In the genomic region with DNA sequence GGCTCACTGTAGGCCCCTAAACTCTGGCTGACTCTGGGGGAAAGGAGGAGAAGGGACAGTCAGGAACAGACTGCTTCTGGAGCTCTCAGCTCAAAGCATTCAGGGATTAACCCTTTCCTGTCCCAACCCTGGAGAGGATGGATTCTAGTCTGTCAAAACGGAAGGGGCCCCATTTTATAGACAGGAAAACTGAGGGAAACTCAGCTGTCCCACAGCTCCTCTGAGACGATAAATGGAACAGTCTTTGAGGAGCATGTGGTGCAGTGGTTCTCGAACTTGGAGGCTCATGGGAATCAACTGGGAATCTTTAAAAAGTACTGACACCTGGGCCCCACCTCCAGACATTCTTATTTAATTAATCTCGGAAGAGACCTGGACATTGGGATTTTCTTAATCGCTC, we compare ENCODE assay signal across 27 cellular contexts. TPM values are rescaled to one million over a fixed set of nuclear protein-coding genes. Genes with fewer than 3 reads are reported as not detected.
"Had no signal": no experiment of that assay in that cellular context is flagged by ENCODE, and none has a peak within 500 bp of the region (broad histone marks: within the 10 kb centered on the region; RNA-seq: fewer than 3 reads in every experiment).

No MANE protein-coding gene starts in this region.

- H3K9me3 ChIP-seq: adrenal gland, MG63, SK-N-SH had no signal

- ATAC-seq: activated CD4-positive, CD25-positive, alpha-beta regulatory T cell treated with anti-CD3 and anti-CD28 coated beads, Interleukin-2, amount 50 U/mL, for 24 hours; activated CD8-positive, alpha-beta T cell treated with anti-CD3 and anti-CD28 coated beads, Interleukin-2, amount 10 ng/mL, durations not matched to agents 7 days and 5 days; Right ventricle myocardium inferior had no signal

- H3K4me3 ChIP-seq: adrenal gland, MG63 had no signal

- H3K9me2 ChIP-seq: SK-N-SH had no signal

- H3K4me2 ChIP-seq: SK-N-SH had no signal

- H3K27ac ChIP-seq: adrenal gland, VCaP had no signal

- H3K27me3 ChIP-seq: MG63 had no signal

- H3K36me3 ChIP-seq: adrenal gland, MG63 had no signal

- H3K36me3 Mint-ChIP-seq: activated naive CD8-positive, alpha-beta T cell treated with anti-CD3 and anti-CD28 coated beads, Interleukin-2, amount 10 ng/mL, durations not matched to agents 7 days and 5 days had no signal

- H3K4me3 Mint-ChIP-seq: activated CD8-positive, alpha-beta T cell treated with anti-CD3 and anti-CD28 coated beads, Interleukin-2, amount 10 ng/mL, durations not matched to agents 7 days and 5 days; activated naive CD8-positive, alpha-beta T cell treated with anti-CD3 and anti-CD28 coated beads, Interleukin-2, amount 10 ng/mL, durations not matched to agents 7 days and 5 days had no signal

- DNase-seq: activated CD4-positive, alpha-beta T cell treated with anti-CD3 and anti-CD28 coated beads for 48 hours; activated CD4-positive, alpha-beta T cell treated with anti-CD3 and anti-CD28 coated beads, Interleukin-2, amount 50 U/mL, for 4 hours; activated CD8-positive, alpha-beta memory T cell treated with anti-CD3 and anti-CD28 coated beads, Interleukin-2, amount 50 U/mL, for 48 hours; activated CD8-positive, alpha-beta T cell treated with anti-CD3 and anti-CD28 coated beads, Interleukin-2, amount 10 ng/mL, durations not matched to agents 7 days and 5 days; activated naive CD4-positive, alpha-beta T cell treated with anti-CD3 and anti-CD28 coated beads, Interleukin-2, amount 50 U/mL, for 16 hours; activated naive CD8-positive, alpha-beta T cell treated with anti-CD3 and anti-CD28 coated beads, Interleukin-2, amount 10 ng/mL, durations not matched to agents 7 days and 5 days; activated T-cell treated with anti-CD3 and anti-CD28 coated beads, Interleukin-2, amount 50 U/mL, for 1 hour; adrenal gland; anterior cingulate cortex; cerebellar nuclear complex; MG63; MV-4-11; NCI-H1092 treated with DMSO at 0.1 percent for 48 hours; NCI-H1417 treated with DMSO at 0.1 percent for 48 hours; NCI-H1694; NCI-H2029; NCI-H446 treated with DMSO at 0.1 percent for 48 hours; NCI-H524 treated with DMSO at 0.1 percent for 48 hours; NCI-H748 treated with DMSO at 0.1 percent for 48 hours; SK-N-SH; T-helper 1 cell had no signal

- H3K27ac Mint-ChIP-seq: activated CD8-positive, alpha-beta T cell treated with anti-CD3 and anti-CD28 coated beads, Interleukin-2, amount 10 ng/mL, durations not matched to agents 7 days and 5 days; activated naive CD8-positive, alpha-beta T cell treated with anti-CD3 and anti-CD28 coated beads, Interleukin-2, amount 10 ng/mL, durations not matched to agents 7 days and 5 days had no signal

- H3K4me1 Mint-ChIP-seq: activated naive CD8-positive, alpha-beta T cell treated with anti-CD3 and anti-CD28 coated beads, Interleukin-2, amount 10 ng/mL, durations not matched to agents 7 days and 5 days had no signal

- H3K4me1 ChIP-seq: adrenal gland had no signal

- H3K9ac ChIP-seq: SK-N-SH had no signal

RNA-seq across cellular contexts. Expression of gene SRRM4, which starts 23.7 kb away (rescaled TPM):
- total RNA-seq: activated CD8-positive, alpha-beta T cell treated with anti-CD3 and anti-CD28 coated beads, Interleukin-2, amount 10 ng/mL, durations not matched to agents 7 days and 5 days; activated naive CD8-positive, alpha-beta T cell treated with anti-CD3 and anti-CD28 coated beads, Interleukin-2, amount 10 ng/mL, durations not matched to agents 7 days and 5 days; OCI-LY7; RPMI7951; T-helper 2 cell treated with Interferon-gamma antibody and Interleukin-4, amounts not matched to agents 100 ng/mL and 5 ng/mL, for 36 hours had no signal
